ENCODE assay signal across 21 cellular contexts in genomic region chr7:43844257-43844656, GRCh38. TPM values are rescaled to one million over a fixed set of nuclear protein-coding genes. Genes with fewer than 3 reads are reported as not detected.
DNase-seq lines count a peak whose midpoint lies in the region; ATAC-seq and TF ChIP-seq lines count a peak whose summit lies in the region.
"Had no signal": no experiment of that assay in that cellular context is flagged by ENCODE, and none has a peak within 500 bp of the region (broad histone marks: within the 10 kb centered on the region; RNA-seq: fewer than 3 reads in every experiment).

No MANE protein-coding gene starts in this region.

- H3K27ac Mint-ChIP-seq in activated naive CD4-positive, alpha-beta T cell treated with anti-CD3 and anti-CD28 coated beads, Interleukin-2, amount 50 U/mL, for 72 hours = no peak overlapping the region
- no peak overlapping the region for H3K27ac Mint-ChIP-seq in HFFc6

- no peaks in the 10 kb centered on the region for H3K9me3 ChIP-seq in osteoblast (ENCODE audit: low read depth, low read length)
- no peaks in the 10 kb centered on the region for H3K9me3 ChIP-seq in psoas muscle
- H3K9me3 ChIP-seq: A549; BLaER1 treated with 17β-estradiol and CSF1 and Interleukin-3, amounts not matched to agents 10 nM and 100 nM; SJSA1 had no signal

- peaks cover 19% of the 10 kb centered on the region for H3K4me1 Mint-ChIP-seq in HFFc6 (ENCODE audit: low read depth)
- H3K4me1 Mint-ChIP-seq: CD8-positive, alpha-beta memory T cell had no signal

- H4K20me1 ChIP-seq in osteoblast (ENCODE audit: insufficient read depth, low read length) = no peaks in the 10 kb centered on the region
- H4K20me1 ChIP-seq: BLaER1 treated with 17β-estradiol and CSF1 and Interleukin-3, amounts not matched to agents 10 nM and 100 nM had no signal

- H3K79me2 ChIP-seq in osteoblast (ENCODE audit: insufficient read depth, low read length) = no peaks in the 10 kb centered on the region

- no peaks in the 10 kb centered on the region for H3K36me3 Mint-ChIP-seq in activated naive CD4-positive, alpha-beta T cell treated with anti-CD3 and anti-CD28 coated beads, Interleukin-2, amount 50 U/mL, for 72 hours
- H3K36me3 Mint-ChIP-seq in HFFc6 (ENCODE audit: low read depth) = no peaks in the 10 kb centered on the region
- H3K36me3 Mint-ChIP-seq: CD8-positive, alpha-beta memory T cell had no signal

- H3K9me3 Mint-ChIP-seq in activated naive CD4-positive, alpha-beta T cell treated with anti-CD3 and anti-CD28 coated beads, Interleukin-2, amount 50 U/mL, for 72 hours = no peaks in the 10 kb centered on the region
- H3K9me3 Mint-ChIP-seq in HFFc6 = no peaks in the 10 kb centered on the region
- H3K9me3 Mint-ChIP-seq: CD8-positive, alpha-beta memory T cell had no signal

- no peak overlapping the region for H3K4me3 Mint-ChIP-seq in HFFc6
- H3K4me3 Mint-ChIP-seq: CD8-positive, alpha-beta memory T cell had no signal

- no peaks in the 10 kb centered on the region for H3K27me3 ChIP-seq in osteoblast (ENCODE audit: insufficient read depth, low read length)
- H3K27me3 ChIP-seq in psoas muscle (ENCODE audit: insufficient read depth in 3 of 3, low read length in 2 of 3) = no peaks in the 10 kb centered on the region
- H3K27me3 ChIP-seq: SJSA1 had no signal

- intact Hi-C loops in psoas muscle (cut with DNase I) = no loop called here

- no peak for TF ChIP-seq CTCF in HFFc6 (IDR thresholded peaks at IDR 0.05)
- TF ChIP-seq CTCF in osteoblast (IDR thresholded peaks at IDR 0.05; ENCODE audit: extremely low read depth, low read depth, low read length) = no peak
- no peak for TF ChIP-seq CTCF in psoas muscle (IDR thresholded peaks at IDR 0.05)

- 85 to 90% (median 87%) methylated on average over 2 of the region's 2 CpGs for WGBS in psoas muscle, 3 donors

- no peak overlapping the region for H3K4me3 ChIP-seq in osteoblast (ENCODE audit: insufficient read depth, low read length)
- H3K4me3 ChIP-seq in psoas muscle = no peak overlapping the region
- H3K4me3 ChIP-seq: A549; BLaER1 treated with 17β-estradiol and CSF1 and Interleukin-3, amounts not matched to agents 10 nM and 100 nM; SJSA1 had no signal

- no peak overlapping the region for H3K4me2 ChIP-seq in osteoblast (ENCODE audit: insufficient read depth, low read length)
- H3K4me2 ChIP-seq: A549; BLaER1 treated with 17β-estradiol and CSF1 and Interleukin-3, amounts not matched to agents 10 nM and 100 nM had no signal

- H3K4me1 ChIP-seq in osteoblast (ENCODE audit: insufficient read depth, low read length) (no peaks in the 10 kb centered on the region), psoas muscle (no peaks in the 10 kb centered on the region)
- H3K4me1 ChIP-seq: A549; BLaER1 treated with 17β-estradiol and CSF1 and Interleukin-3, amounts not matched to agents 10 nM and 100 nM; SJSA1 had no signal

- H3K36me3 ChIP-seq in osteoblast (ENCODE audit: insufficient read depth, low read length) (no peaks in the 10 kb centered on the region), psoas muscle (ENCODE audit: insufficient read depth in 1 of 2, low read depth in 1 of 2) (no peaks in the 10 kb centered on the region)
- H3K36me3 ChIP-seq: BLaER1 treated with 17β-estradiol and CSF1 and Interleukin-3, amounts not matched to agents 10 nM and 100 nM; SJSA1 had no signal

- H3K27me3 Mint-ChIP-seq in HFFc6 (ENCODE audit: insufficient read depth) = peaks cover 2% of the 10 kb centered on the region

- no peak overlapping the region for H3K27ac ChIP-seq in osteoblast (ENCODE audit: low read depth, low read length)
- H3K27ac ChIP-seq in psoas muscle = no peak overlapping the region
- H3K27ac ChIP-seq: A549; BLaER1 treated with 17β-estradiol and CSF1 and Interleukin-3, amounts not matched to agents 10 nM and 100 nM; SJSA1 had no signal

- no peak overlapping the region for H2AFZ ChIP-seq in osteoblast (ENCODE audit: low read length)

- ATAC-seq in activated naive CD4-positive, alpha-beta T cell treated with anti-CD3 and anti-CD28 coated beads, Interleukin-2, amount 50 U/mL, for 72 hours = peak; percentile 38 to 88
- ATAC-seq in psoas muscle = no peak
- ATAC-seq: A549, HCT116, HepG2 had no signal

- no peak for DNase-seq in activated naive CD4-positive, alpha-beta T cell treated with anti-CD3 and anti-CD28 coated beads, Interleukin-2, amount 50 U/mL, for 72 hours (ENCODE audit: low spot score in 2 of 2)
- DNase-seq in activated naive CD4-positive, alpha-beta T cell (lab: John Stamatoyannopoulos, UW) = no peak
- DNase-seq in HFFc6 (peak; percentile 30), RPMI7951 (ENCODE audit: low read depth) (peak; percentile 26), osteoblast (ENCODE audit: insufficient read length, low spot score, missing footprints) (peak; percentile 37), anterior cingulate cortex (lab: John Stamatoyannopoulos, UW) (no peak), HuH-7 (ENCODE audit: low spot score) (no peak), psoas muscle (no peak)
- DNase-seq: CD8-positive, alpha-beta memory T cell; DMS53; GOT3; KG1; NCI-H1436; NCI-H1930; NCI-H226; NCI-H524 treated with DMSO at 0.1 percent for 48 hours had no signal

RNA-seq across cellular contexts. Expression of gene MRPS24, which starts 25.1 kb away (rescaled TPM):
- total RNA-seq in activated naive CD4-positive, alpha-beta T cell treated with anti-CD3 and anti-CD28 coated beads, Interleukin-2, amount 50 U/mL, for 72 hours = 100 to 1,000 TPM; 112 to 118 TPM
- 100 to 1,000 TPM; 158 to 211 (median 199) TPM for total RNA-seq in HFFc6 (2021; fragmentation: NEBNext Ultra II Directional; extraction: Animal tissue kit (Norgen Biotek cat#: 25700))
- 190 and 247 TPM in 2 replicates for total RNA-seq in RPMI7951 (2014; rRNA removed; shearing (Covaris generic))
- total RNA-seq in osteoblast = 69.0 and 93.7 TPM in 2 replicates
- 100 to 1,000 TPM; 173 to 200 (median 189) TPM for total RNA-seq in psoas muscle
- polyA plus RNA-seq in psoas muscle = 100 to 1,000 TPM; 262 to 430 (median 322) TPM

Comparison
In these comparisons a context has a peak if more than half of its experiments do, and no peak if none do; other contexts are left out.
1. ATAC-seq: peak in activated naive CD4-positive, alpha-beta T cell treated with anti-CD3 and anti-CD28 coated beads, Interleukin-2, amount 50 U/mL, for 72 hours (2 of 2); none in psoas muscle (0 of 4).
2. DNase-seq: peak in HFFc6 (single experiment), RPMI7951 (single experiment) and osteoblast (single experiment); none in activated naive CD4-positive, alpha-beta T cell treated with anti-CD3 and anti-CD28 coated beads, Interleukin-2, amount 50 U/mL, for 72 hours (0 of 2), activated naive CD4-positive, alpha-beta T cell (0 of 4), anterior cingulate cortex (0 of 58), HuH-7 (single experiment) and psoas muscle (0 of 2).